In genomic region chr10:72525277-72525676, GRCh38 we compare ENCODE assay signal across 1 cellular context.
TF ChIP-seq lines count a peak whose summit lies in the region.

No MANE protein-coding gene starts in this region.

TF ChIP-seq in SK-N-SH treated with all-trans-retinoic acid at 6 μM for 48 hours, 23 proteins besides CTCF, POLR2A, EP300 and RAD21 (continued from another document):
- TF ChIP-seq TSHZ2 (CRISPR knock-in tag; IDR thresholded peaks at IDR 0.05) (no peak), ZNF70 (CRISPR knock-in tag; IDR thresholded peaks at IDR 0.05) (no peak), POU6F1 (CRISPR knock-in tag; IDR thresholded peaks at IDR 0.05; ENCODE audit: borderline replicate concordance, low read depth) (no peak), OSR1 (CRISPR knock-in tag; IDR thresholded peaks at IDR 0.05) (no peak)
